In the genomic region with DNA sequence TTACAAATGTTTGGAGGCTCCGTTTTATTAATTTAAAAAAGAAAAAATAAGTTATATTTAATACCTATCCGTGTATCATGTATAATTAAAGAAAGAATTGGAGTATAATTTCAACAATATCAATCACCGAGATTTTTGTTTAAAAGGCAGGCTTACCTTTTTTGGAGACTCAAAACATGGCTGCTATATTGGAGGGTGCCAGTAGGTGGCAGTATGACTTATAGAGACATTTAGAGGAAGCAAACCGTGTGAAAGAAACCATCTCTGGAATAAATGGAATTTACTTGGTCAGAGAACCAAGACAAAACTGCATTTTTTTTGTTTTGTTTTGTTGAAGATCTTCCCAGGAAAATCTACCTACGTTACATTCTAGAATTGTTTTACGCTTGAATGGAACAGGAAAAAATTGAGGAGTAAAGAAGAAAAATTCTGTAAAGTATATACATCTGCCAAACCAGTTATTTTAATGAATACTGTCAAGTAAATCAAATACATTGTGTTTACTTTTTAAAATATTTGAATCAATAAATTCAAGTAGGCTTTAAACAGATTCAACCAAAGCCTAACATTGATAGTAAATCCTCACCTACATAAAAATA, we compare ENCODE assay signal across 9 cellular contexts.
DNase-seq lines count a peak whose midpoint lies in the region; ATAC-seq and TF ChIP-seq lines count a peak whose summit lies in the region.
"Had no signal": no experiment of that assay in that cellular context is flagged by ENCODE, and none has a peak within 500 bp of the region (broad histone marks: within the 10 kb centered on the region; RNA-seq: fewer than 3 reads in every experiment).

No MANE protein-coding gene starts in this region.

- BruUV-seq in A673 (replicated peaks; lab: Mats Ljungman, UMichigan): no TSS peak

- H3K27ac ChIP-seq in A673 (ENCODE audit: low read depth, low read length, poor library complexity, severe bottlenecking): no peak overlapping the region
- no peak overlapping the region for H3K27ac ChIP-seq in RWPE1
- H3K27ac ChIP-seq in left ventricle myocardium inferior (replicated peaks): no peak overlapping the region
- H3K27ac ChIP-seq: skin epidermis had no signal

- H3K27me3 ChIP-seq in A673 (replicated peaks; ENCODE audit: insufficient read depth, low read depth, low read length, poor library complexity) (no peaks in the 10 kb centered on the region), left ventricle myocardium inferior (ENCODE audit: low read depth) (no peaks in the 10 kb centered on the region)

- H3K9me3 ChIP-seq in A673 (ENCODE audit: low read depth, low read length, poor library complexity, severe bottlenecking) (no peaks in the 10 kb centered on the region), left ventricle myocardium inferior (replicated peaks) (no peaks in the 10 kb centered on the region)

- CTCF ChIA-PET in A673 (lab: Charles Lee): no interaction called here
- CTCF ChIA-PET in RWPE1 (lab: Yijun Ruan, JAX): no interaction called here

- POLR2A ChIA-PET in A673 (lab: Charles Lee; ENCODE audit: low non-redundant PET): no interaction called here
- POLR2A ChIA-PET in RWPE1 (lab: Yijun Ruan, JAX; ENCODE audit: low non-redundant PET): no interaction called here

- no peak overlapping the region for H3K4me3 ChIP-seq in A673 (ENCODE audit: low read depth, low read length, poor library complexity, severe bottlenecking)
- H3K4me3 ChIP-seq in left ventricle myocardium inferior: no peak overlapping the region
- H3K4me3 ChIP-seq: skin epidermis had no signal

- peak; percentile 77 for DNase-seq in A673 (ENCODE audit: low spot score)
- no peak for DNase-seq in RWPE1 (ENCODE audit: low spot score)
- peak; percentile 8 for DNase-seq in activated gamma-delta T cell treated with anti-CD3 and anti-CD28 coated beads, Interleukin-2, amount 50 U/mL, for 16 hours (ENCODE audit: low read depth)
- DNase-seq in left ventricle myocardium inferior: no peak
- DNase-seq in stimulated activated CD4-positive, alpha-beta T cell treated with anti-CD3 and anti-CD28 coated beads, Interleukin-1b, Interleukin-23, amount 100 ng/mL, for 4 hours (ENCODE audit: low read depth in 2 of 2): peak; percentile 35 to 41
- no peak for DNase-seq in occipital lobe (lab: John Stamatoyannopoulos, UW)

- no peak for ATAC-seq in GM21367 (IDR thresholded peaks at IDR 0.05; ENCODE audit: unreplicated experiment)

- TF ChIP-seq CTCF in A673 (conservative IDR thresholded peaks at IDR 0.05; ENCODE audit: low read depth, low read length) (peak; percentile 76), GM12872 (IDR thresholded peaks at IDR 0.05; ENCODE audit: insufficient read depth, low read depth, low read length) (peak; percentile 35; the same call in 1 of the 3 replicates), RWPE1 (conservative IDR thresholded peaks at IDR 0.05; ENCODE audit: low read depth) (peak; percentile 63), left ventricle myocardium inferior (IDR thresholded peaks at IDR 0.05; ENCODE audit: borderline replicate concordance) (peak; percentile 65)

- H3K36me3 ChIP-seq in A673 (ENCODE audit: insufficient read depth, low read length, poor library complexity, severe bottlenecking) (no peaks in the 10 kb centered on the region), left ventricle myocardium inferior (no peaks in the 10 kb centered on the region)

- intact Hi-C loops in A673 (cut with micrococcal nuclease; ENCODE audit: unreplicated experiment) (no loop called here), left ventricle myocardium inferior (cut with micrococcal nuclease) (no loop called here)

- H3K4me1 ChIP-seq in A673 (ENCODE audit: insufficient read depth, low read length, poor library complexity, severe bottlenecking) (no peaks in the 10 kb centered on the region), left ventricle myocardium inferior (no peaks in the 10 kb centered on the region)

Comparison
In these comparisons a context has a peak if more than half of its experiments do, and no peak if none do; other contexts are left out.
1. DNase-seq: peak in A673 (single experiment), activated gamma-delta T cell treated with anti-CD3 and anti-CD28 coated beads, Interleukin-2, amount 50 U/mL, for 16 hours (single experiment) and stimulated activated CD4-positive, alpha-beta T cell treated with anti-CD3 and anti-CD28 coated beads, Interleukin-1b, Interleukin-23, amount 100 ng/mL, for 4 hours (2 of 2); none in RWPE1 (single experiment), left ventricle myocardium inferior (single experiment) and occipital lobe (single experiment).
2. Peak in every context shown above with its lines, with median percentiles within 50 percentile points of each other: CTCF ChIP-seq.